8 cellular contexts compared by ENCODE assay signal in the genomic region with DNA sequence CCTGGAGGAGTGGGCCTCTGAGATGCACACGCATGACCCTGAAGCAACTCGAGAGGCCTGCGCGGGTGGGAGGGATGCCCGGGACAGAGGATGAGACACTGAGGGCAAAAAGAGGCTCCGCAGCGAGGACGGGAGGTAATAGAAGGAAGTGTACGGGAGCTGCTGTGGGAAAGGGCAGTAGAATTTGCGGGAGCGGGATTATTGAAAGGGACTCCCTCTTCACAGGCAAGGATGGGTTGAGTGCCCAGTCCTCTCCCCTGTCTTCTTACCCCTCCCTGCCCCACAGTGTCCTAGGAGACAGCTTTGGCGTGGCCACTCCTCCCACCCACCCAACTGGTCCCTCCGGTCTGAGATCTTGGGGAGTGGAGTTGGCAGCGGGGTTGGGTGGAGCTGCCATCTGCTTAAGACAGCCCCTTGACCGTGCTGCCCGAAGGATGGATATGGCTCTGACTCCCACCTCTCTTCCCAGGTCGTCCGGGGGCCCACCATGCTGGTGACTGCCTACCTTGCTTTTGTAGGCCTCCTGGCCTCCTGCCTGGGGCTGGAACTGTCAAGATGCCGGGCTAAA. TPM values are rescaled to one million over a fixed set of nuclear protein-coding genes. Genes with fewer than 3 reads are reported as not detected.
DNase-seq lines count a peak whose midpoint lies in the region; ATAC-seq and TF ChIP-seq lines count a peak whose summit lies in the region.

No MANE protein-coding gene starts in this region.

- H3K27me3 Mint-ChIP-seq in MCF 10A (ENCODE audit: insufficient read depth, unreplicated experiment) = no peaks in the 10 kb centered on the region

- H3K36me3 ChIP-seq in suprapubic skin = peaks cover 9% of the 10 kb centered on the region

- TF ChIP-seq CTCF in LNCaP clone FGC (IDR thresholded peaks at IDR 0.05; ENCODE audit: control insufficient read depth, extremely low read depth, insufficient read depth) (no peak), MCF 10A (IDR thresholded peaks at IDR 0.05; ENCODE audit: unreplicated experiment) (no peak), suprapubic skin (IDR thresholded peaks at IDR 0.05) (no peak)

- peak overlapping the region; percentile 87 for H3K4me3 Mint-ChIP-seq in MCF 10A (ENCODE audit: unreplicated experiment)

- POLR2A ChIA-PET in MCF 10A (lab: Yijun Ruan, JAX) = interaction anchor here (0.8 to 3.1 kb wide), 12 partner anchors 9 to 189 kb away, joined by 3 to 43 read pairs (median 5); partner anchors contain the start of genes CSAD, ESPL1, PFDN5 and PRR13

- intact Hi-C loops in MCF 10A (cut with micrococcal nuclease) = no loop called here

- H3K9me3 ChIP-seq in suprapubic skin = no peaks in the 10 kb centered on the region

- no TSS peak for BruUV-seq in MCF 10A (replicated peaks; lab: Mats Ljungman, UMichigan)

- H3K27me3 ChIP-seq in suprapubic skin = no peaks in the 10 kb centered on the region

- H3K4me1 ChIP-seq in suprapubic skin = peaks cover 44% of the 10 kb centered on the region

- peak overlapping the region; percentile 87 for H3K27ac ChIP-seq in suprapubic skin

- DNase-seq in Daoy (ENCODE audit: low read depth) (peak; percentile 26), LNCaP clone FGC (ENCODE audit: low read depth) (peak; percentile 72), MCF 10A (ENCODE audit: unreplicated experiment) (no peak), kidney tubule cell (ENCODE audit: low spot score) (peak; percentile 24), suprapubic skin (ENCODE audit: low spot score in 2 of 2) (peak in 1 of 2 donors; percentile 78)
- no peak for DNase-seq in stimulated activated CD4-positive, alpha-beta T cell treated with anti-CD3 and anti-CD28 coated beads, Interleukin-2, amount 100 ng/mL, for 48 hours

- WGBS in suprapubic skin = 5% methylated on average over 14 of the region's 19 CpGs

- TF ChIP-seq POLR2A in suprapubic skin (IDR thresholded peaks at IDR 0.05) = no peak

- H3K27ac Mint-ChIP-seq in MCF 10A (ENCODE audit: low read depth, unreplicated experiment) = peak overlapping the region; percentile 83

- peaks cover 6% of the 10 kb centered on the region for H3K36me3 Mint-ChIP-seq in MCF 10A (ENCODE audit: insufficient read depth, unreplicated experiment)

- ATAC-seq in HG02870 (IDR thresholded peaks at IDR 0.05; ENCODE audit: unreplicated experiment) (no peak), HG03469 (IDR thresholded peaks at IDR 0.05; ENCODE audit: unreplicated experiment) (no peak)

- CTCF ChIA-PET in MCF 10A (lab: Yijun Ruan, JAX) = interaction anchor here (0.6 to 4.2 kb wide), 8 partner anchors 12 to 700 kb away, joined by 3 to 49 read pairs (median 9); partner anchors contain the start of genes ESPL1 and KRT71

- no peak for TF ChIP-seq EP300 in suprapubic skin (IDR thresholded peaks at IDR 0.05)

- H3K4me3 ChIP-seq in LNCaP clone FGC (ENCODE audit: low read depth, low read length) = peak overlapping the region; percentile 63
- H3K4me3 ChIP-seq in suprapubic skin = peak overlapping the region; percentile 65

- no peaks in the 10 kb centered on the region for H3K9me3 Mint-ChIP-seq in MCF 10A (ENCODE audit: unreplicated experiment)

- H3K4me1 Mint-ChIP-seq in MCF 10A (ENCODE audit: insufficient read depth, unreplicated experiment) = peaks cover 25% of the 10 kb centered on the region

RNA-seq across cellular contexts. Expression of gene ESPL1, which starts 15.7 kb away (rescaled TPM):
- 29.0 and 31.6 TPM in 2 replicates for total RNA-seq in Daoy (2014; rRNA removed; shearing (Covaris generic))
- total RNA-seq in MCF 10A (2022) (9.8 and 12.1 TPM in 2 replicates), suprapubic skin (10 to 100 TPM in 1 of 4 donors, 1 to 10 TPM in 3; 5.7 to 10.6 (median 6.1) TPM)

RNA-seq across cellular contexts. Expression of gene RARG, which starts 20.4 kb away (rescaled TPM):
- total RNA-seq in Daoy (2014; rRNA removed; shearing (Covaris generic)) = 3.5 and 6.2 TPM in 2 replicates
- total RNA-seq in MCF 10A (2022) (30.9 and 43.7 TPM in 2 replicates), suprapubic skin (100 to 1,000 TPM; 140 to 198 (median 172) TPM)

RNA-seq across cellular contexts. Expression of gene PFDN5, which starts 42.9 kb away (rescaled TPM):
- total RNA-seq in Daoy (2014; rRNA removed; shearing (Covaris generic)) = 480 and 590 TPM in 2 replicates
- total RNA-seq in MCF 10A (2022) = 205 and 229 TPM in 2 replicates
- total RNA-seq in suprapubic skin = 100 to 1,000 TPM; 457 to 612 (median 511) TPM

RNA-seq across cellular contexts. Expression of gene ITGB7, which starts 45.4 kb away (rescaled TPM):
- total RNA-seq in Daoy (2014; rRNA removed; shearing (Covaris generic)) = 0.03 and 0.34 TPM in 2 replicates
- total RNA-seq in MCF 10A (2022) = 1.0 and 1.1 TPM in 2 replicates
- total RNA-seq in suprapubic skin = 10 to 100 TPM in 1 of 4 donors, 1 to 10 TPM in 3; 2.9 to 29.1 (median 6.8) TPM

RNA-seq across cellular contexts. Expression of gene MYG1, which starts 47.1 kb away (rescaled TPM):
- total RNA-seq in Daoy (2014; rRNA removed; shearing (Covaris generic)) = 86.6 and 89.2 TPM in 2 replicates
- total RNA-seq in MCF 10A (2022) (79.8 and 80.9 TPM in 2 replicates), suprapubic skin (10 to 100 TPM; 38.2 to 54.6 (median 46.3) TPM)

Comparison
In these comparisons a context has a peak if more than half of its experiments do, and no peak if none do; other contexts are left out.
1. DNase-seq: peak in Daoy (single experiment), LNCaP clone FGC (single experiment) and kidney tubule cell (single experiment); none in MCF 10A (single experiment) and stimulated activated CD4-positive, alpha-beta T cell treated with anti-CD3 and anti-CD28 coated beads, Interleukin-2, amount 100 ng/mL, for 48 hours (0 of 2).